In genomic region chr18:22470141-22470510, GRCh38 we compare ENCODE assay signal across 2 cellular contexts.
TF ChIP-seq lines count a peak whose summit lies in the region.

No MANE protein-coding gene starts in this region.

TF ChIP-seq in GM23338, 12 proteins besides CTCF, POLR2A, EP300 and RAD21:
- TF ChIP-seq ETS1 (IDR thresholded peaks at IDR 0.05) = no peak
- TF ChIP-seq EZH2phosphoT487 (IDR thresholded peaks at IDR 0.05; ENCODE audit: unreplicated experiment) = no peak
- no peak for TF ChIP-seq POLR2AphosphoS5 (IDR thresholded peaks at IDR 0.05; ENCODE audit: low read depth)
- no peak for TF ChIP-seq JUNB (IDR thresholded peaks at IDR 0.05; ENCODE audit: unreplicated experiment)
- TF ChIP-seq ZNF331 (CRISPR knock-in tag; IDR thresholded peaks at IDR 0.05; ENCODE audit: low read depth) = no peak
- no peak for TF ChIP-seq ZNF462 (CRISPR knock-in tag; IDR thresholded peaks at IDR 0.05)
- TF ChIP-seq STAT1 (IDR thresholded peaks at IDR 0.05; ENCODE audit: unreplicated experiment) = no peak
- no peak for TF ChIP-seq NANOG (IDR thresholded peaks at IDR 0.05; ENCODE audit: borderline replicate concordance)

TF ChIP-seq in WTC11, 78 proteins besides CTCF, POLR2A, EP300 and RAD21 (continued from another document):
- TF ChIP-seq ATF1 (CRISPR knock-in tag; IDR thresholded peaks at IDR 0.05) = no peak
- no peak for TF ChIP-seq ZMAT4 (CRISPR knock-in tag; IDR thresholded peaks at IDR 0.05)
- no peak for TF ChIP-seq USF2 (CRISPR knock-in tag; IDR thresholded peaks at IDR 0.05)
